In genomic region chr15:33857726-33858125, GRCh38 we compare ENCODE assay signal across 27 cellular contexts.
"Had no signal": no experiment of that assay in that cellular context is flagged by ENCODE, and none has a peak within 500 bp of the region (broad histone marks: within the 10 kb centered on the region; RNA-seq: fewer than 3 reads in every experiment).

No MANE protein-coding gene starts in this region.

- H3K4me1 Mint-ChIP-seq: stimulated activated effector memory CD8-positive, alpha-beta T cell treated with anti-CD3 and anti-CD28 coated beads, Interleukin-12 subunit alpha, Interleukin-12 subunit beta, amount 100 ng/mL, for 72 hours; stimulated activated memory B cell treated with anti-CD40 and anti-IgM and Interleukin-4, amounts not matched to agents 10 μg/mL and 1 μg/mL and 100 μg/mL, for 72 hours; stimulated activated naive CD8-positive, alpha-beta T cell treated with anti-CD3 and anti-CD28 coated beads, Interleukin-15, amount 100 ng/mL, for 72 hours had no signal

- H3K36me3 ChIP-seq: thyroid gland, upper lobe of left lung, uterus, vagina had no signal

- H3K27ac ChIP-seq: stomach, suprapubic skin, testis, thoracic aorta, thyroid gland, tibial artery, tibial nerve, transverse colon, upper lobe of left lung, uterus, vagina had no signal

- H3K4me3 ChIP-seq: stomach, suprapubic skin, testis, thoracic aorta, thyroid gland, tibial artery, tibial nerve, transverse colon, upper lobe of left lung, uterus, vagina had no signal

- H3K36me3 Mint-ChIP-seq: stimulated activated effector memory CD8-positive, alpha-beta T cell treated with anti-CD3 and anti-CD28 coated beads, Interleukin-12 subunit alpha, Interleukin-12 subunit beta, amount 100 ng/mL, for 72 hours had no signal

- H3K4me1 ChIP-seq: stomach, suprapubic skin, testis, thyroid gland, tibial artery, tibial nerve, transverse colon, upper lobe of left lung, uterus, vagina had no signal

- H3K27me3 ChIP-seq: stomach, suprapubic skin, testis, thyroid gland, tibial artery, tibial nerve, transverse colon, upper lobe of left lung, uterus, vagina had no signal

- H3K9me3 ChIP-seq: stomach, suprapubic skin, testis, thoracic aorta, thyroid gland, tibial artery, tibial nerve, transverse colon, upper lobe of left lung, uterus, vagina had no signal

- H3K4me3 Mint-ChIP-seq: stimulated activated effector memory CD8-positive, alpha-beta T cell treated with anti-CD3 and anti-CD28 coated beads, Interleukin-12 subunit alpha, Interleukin-12 subunit beta, amount 100 ng/mL, for 72 hours; stimulated activated memory B cell treated with anti-CD40 and anti-IgM and Interleukin-4, amounts not matched to agents 10 μg/mL and 1 μg/mL and 100 μg/mL, for 72 hours; stimulated activated naive B cell treated with anti-CD40 and anti-IgM and Interleukin-4, amounts not matched to agents 10 μg/mL and 1 μg/mL and 100 μg/mL, for 72 hours; stimulated activated naive CD8-positive, alpha-beta T cell treated with anti-CD3 and anti-CD28 coated beads, Interleukin-15, amount 100 ng/mL, for 72 hours; stimulated activated naive CD8-positive, alpha-beta T cell treated with anti-CD3 and anti-CD28 coated beads, Interleukin-15, Interleukin-2, amounts not matched to agents 100 ng/mL and 50 ng/mL, for 24 hours; type B pancreatic cell had no signal

- H3K9me3 Mint-ChIP-seq: stimulated activated effector memory CD8-positive, alpha-beta T cell treated with anti-CD3 and anti-CD28 coated beads, Interleukin-12 subunit alpha, Interleukin-12 subunit beta, amount 100 ng/mL, for 72 hours; stimulated activated memory B cell treated with anti-CD40 and anti-IgM and Interleukin-4, amounts not matched to agents 10 μg/mL and 1 μg/mL and 100 μg/mL, for 72 hours; stimulated activated naive B cell treated with anti-CD40 and anti-IgM and Interleukin-4, amounts not matched to agents 10 μg/mL and 1 μg/mL and 100 μg/mL, for 72 hours; stimulated activated naive CD8-positive, alpha-beta T cell treated with anti-CD3 and anti-CD28 coated beads, Interleukin-15, amount 100 ng/mL, for 72 hours; stimulated activated naive CD8-positive, alpha-beta T cell treated with anti-CD3 and anti-CD28 coated beads, Interleukin-15, Interleukin-2, amounts not matched to agents 100 ng/mL and 50 ng/mL, for 24 hours had no signal

- ATAC-seq: stimulated activated effector memory CD8-positive, alpha-beta T cell treated with anti-CD3 and anti-CD28 coated beads, Interleukin-12 subunit alpha, Interleukin-12 subunit beta, amount 100 ng/mL, for 72 hours; stimulated activated memory B cell treated with anti-CD40 and anti-IgM and Interleukin-4, amounts not matched to agents 10 μg/mL and 1 μg/mL and 100 μg/mL, for 72 hours; stimulated activated naive B cell treated with anti-CD40 and anti-IgM and Interleukin-4, amounts not matched to agents 10 μg/mL and 1 μg/mL and 100 μg/mL, for 72 hours; stimulated activated naive CD8-positive, alpha-beta T cell treated with anti-CD3 and anti-CD28 coated beads, Interleukin-15, amount 100 ng/mL, for 72 hours; stimulated activated naive CD8-positive, alpha-beta T cell treated with anti-CD3 and anti-CD28 coated beads, Interleukin-15, Interleukin-2, amounts not matched to agents 100 U/mL and 50 U/mL, for 24 hours had no signal

- DNase-seq: stimulated activated CD4-positive, alpha-beta T cell treated with anti-CD3 and anti-CD28 coated beads, Interleukin-2, amount 100 ng/mL, for 48 hours; stimulated activated CD4-positive, alpha-beta T cell treated with anti-CD3 and anti-CD28 coated beads, Interleukin-4, amount 100 ng/mL, for 1 hour; stimulated activated CD4-positive, alpha-beta T cell treated with anti-CD3 and anti-CD28 coated beads, Interleukin-4, amount 100 ng/mL, for 24 hours; stimulated activated CD4-positive, alpha-beta T cell treated with anti-CD3 and anti-CD28 coated beads, Interleukin-4, amount 100 ng/mL, for 4 hours; stimulated activated CD8-positive, alpha-beta memory T cell treated with anti-CD3 and anti-CD28 coated beads, Interleukin-4, amount 100 ng/mL, for 48 hours; stimulated activated naive B cell treated with anti-CD40 and anti-IgM and Interleukin-4, amounts not matched to agents 10 μg/mL and 1 μg/mL and 100 μg/mL, for 72 hours; stimulated activated naive CD4-positive, alpha-beta T cell; stimulated activated naive CD4-positive, alpha-beta T cell treated with Interleukin-2 at 50 U/mL for 16 hours; stimulated activated naive CD8-positive, alpha-beta T cell treated with anti-CD3 and anti-CD28 coated beads, Interleukin-15, amount 100 ng/mL, for 72 hours; stimulated activated naive CD8-positive, alpha-beta T cell treated with anti-CD3 and anti-CD28 coated beads, Interleukin-15, Interleukin-2, amounts not matched to agents 100 U/mL and 50 U/mL, for 24 hours; stomach; substantia nigra; testis; thyroid gland; tibial artery; transverse colon; trophoblast cell; uterus had no signal

- H3K27ac Mint-ChIP-seq: stimulated activated effector memory CD8-positive, alpha-beta T cell treated with anti-CD3 and anti-CD28 coated beads, Interleukin-12 subunit alpha, Interleukin-12 subunit beta, amount 100 ng/mL, for 72 hours; stimulated activated memory B cell treated with anti-CD40 and anti-IgM and Interleukin-4, amounts not matched to agents 10 μg/mL and 1 μg/mL and 100 μg/mL, for 72 hours; stimulated activated naive B cell treated with anti-CD40 and anti-IgM and Interleukin-4, amounts not matched to agents 10 μg/mL and 1 μg/mL and 100 μg/mL, for 72 hours; stimulated activated naive CD8-positive, alpha-beta T cell treated with anti-CD3 and anti-CD28 coated beads, Interleukin-15, Interleukin-2, amounts not matched to agents 100 ng/mL and 50 ng/mL, for 24 hours; type B pancreatic cell had no signal

- H3K27me3 Mint-ChIP-seq: stimulated activated memory B cell treated with anti-CD40 and anti-IgM and Interleukin-4, amounts not matched to agents 10 μg/mL and 1 μg/mL and 100 μg/mL, for 72 hours; stimulated activated naive B cell treated with anti-CD40 and anti-IgM and Interleukin-4, amounts not matched to agents 10 μg/mL and 1 μg/mL and 100 μg/mL, for 72 hours; stimulated activated naive CD8-positive, alpha-beta T cell treated with anti-CD3 and anti-CD28 coated beads, Interleukin-15, amount 100 ng/mL, for 72 hours; stimulated activated naive CD8-positive, alpha-beta T cell treated with anti-CD3 and anti-CD28 coated beads, Interleukin-15, Interleukin-2, amounts not matched to agents 100 ng/mL and 50 ng/mL, for 24 hours; type B pancreatic cell had no signal
